ENCODE assay signal across 11 cellular contexts in the genomic region with DNA sequence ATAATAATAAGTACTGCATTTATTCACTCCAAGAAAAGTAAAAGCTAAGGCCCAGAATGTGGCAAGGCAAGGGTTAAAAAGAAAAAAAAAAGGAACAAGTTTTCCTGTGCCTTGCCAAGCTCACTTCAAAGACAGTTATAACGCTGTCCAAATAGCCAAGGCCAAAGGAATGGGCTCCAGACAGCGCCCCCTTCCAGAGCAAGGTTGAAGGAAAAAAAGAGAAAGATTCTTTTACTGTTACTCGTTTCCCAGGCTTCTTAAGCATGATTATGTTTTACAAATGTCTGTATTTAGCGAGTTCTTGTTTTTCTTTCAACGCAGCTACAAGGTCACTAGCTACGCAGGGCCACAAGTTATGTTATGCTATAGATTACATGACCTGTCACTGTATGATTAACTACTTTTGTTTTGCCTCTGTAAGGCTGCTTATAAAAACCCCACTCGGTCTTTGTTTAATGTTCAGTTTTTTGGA. TPM values are rescaled to one million over a fixed set of nuclear protein-coding genes. Genes with fewer than 3 reads are reported as not detected.
A peak's percentile ranks its signal among the peaks of the same experiment; 100 is the strongest.
DNase-seq lines count a peak whose midpoint lies in the region; ATAC-seq and TF ChIP-seq lines count a peak whose summit lies in the region.
"Had no signal": no experiment of that assay in that cellular context is flagged by ENCODE, and none has a peak within 500 bp of the region (broad histone marks: within the 10 kb centered on the region; RNA-seq: fewer than 3 reads in every experiment).

No MANE protein-coding gene starts in this region.

- no peaks in the 10 kb centered on the region for H3K4me1 Mint-ChIP-seq in activated T-cell treated with anti-CD3 and anti-CD28 coated beads, Interleukin-2, amount 50 U/mL, for 72 hours (ENCODE audit: low read depth)
- H3K4me1 Mint-ChIP-seq: activated CD4-positive, alpha-beta T cell treated with anti-CD3 and anti-CD28 coated beads, Interleukin-2, amount 10 ng/mL, durations not matched to agents 24 days and 14 days; activated naive CD8-positive, alpha-beta T cell treated with anti-CD3 and anti-CD28 coated beads, Interleukin-2, amount 50 U/mL, for 24 hours; CD4-positive, alpha-beta memory T cell had no signal

- no peaks in the 10 kb centered on the region for H3K9me3 ChIP-seq in WERI-Rb-1 (ENCODE audit: severe bottlenecking)

- no peak overlapping the region for H3K27ac Mint-ChIP-seq in activated T-cell treated with anti-CD3 and anti-CD28 coated beads, Interleukin-2, amount 50 U/mL, for 72 hours
- H3K27ac Mint-ChIP-seq: activated CD4-positive, alpha-beta T cell treated with anti-CD3 and anti-CD28 coated beads, Interleukin-2, amount 10 ng/mL, durations not matched to agents 24 days and 14 days; activated naive CD8-positive, alpha-beta T cell treated with anti-CD3 and anti-CD28 coated beads, Interleukin-2, amount 50 U/mL, for 24 hours; CD4-positive, alpha-beta memory T cell had no signal

- no peak overlapping the region for H3K27ac ChIP-seq in WERI-Rb-1

- H3K27me3 ChIP-seq in H7 (ENCODE audit: control insufficient read depth, insufficient read depth, low read length) = no peaks in the 10 kb centered on the region
- no peaks in the 10 kb centered on the region for H3K27me3 ChIP-seq in WERI-Rb-1 (ENCODE audit: insufficient read depth, low read depth, severe bottlenecking)

- no peaks in the 10 kb centered on the region for H3K9me3 Mint-ChIP-seq in activated T-cell treated with anti-CD3 and anti-CD28 coated beads, Interleukin-2, amount 50 U/mL, for 72 hours
- H3K9me3 Mint-ChIP-seq: activated CD4-positive, alpha-beta T cell treated with anti-CD3 and anti-CD28 coated beads, Interleukin-2, amount 10 ng/mL, durations not matched to agents 24 days and 14 days; activated naive CD8-positive, alpha-beta T cell treated with anti-CD3 and anti-CD28 coated beads, Interleukin-2, amount 50 U/mL, for 24 hours; CD4-positive, alpha-beta memory T cell had no signal

- intact Hi-C loops in left ventricle myocardium superior (cut with micrococcal nuclease) = no loop called here

- no peaks in the 10 kb centered on the region for H3K27me3 Mint-ChIP-seq in activated T-cell treated with anti-CD3 and anti-CD28 coated beads, Interleukin-2, amount 50 U/mL, for 72 hours (ENCODE audit: low read depth)
- H3K27me3 Mint-ChIP-seq: activated CD4-positive, alpha-beta T cell treated with anti-CD3 and anti-CD28 coated beads, Interleukin-2, amount 10 ng/mL, durations not matched to agents 24 days and 14 days; activated naive CD8-positive, alpha-beta T cell treated with anti-CD3 and anti-CD28 coated beads, Interleukin-2, amount 50 U/mL, for 24 hours; CD4-positive, alpha-beta memory T cell had no signal

- ATAC-seq in left ventricle myocardium superior (peak; percentile 43), HG03280 (IDR thresholded peaks at IDR 0.05; ENCODE audit: unreplicated experiment) (no peak)
- ATAC-seq in activated T-cell treated with anti-CD3 and anti-CD28 coated beads, Interleukin-2, amount 50 U/mL, for 72 hours (replicated peaks in 1 of 2) = no peak
- ATAC-seq: activated naive CD8-positive, alpha-beta T cell treated with anti-CD3 and anti-CD28 coated beads, Interleukin-2, amount 50 U/mL, for 24 hours had no signal

- no peak overlapping the region for H3K4me3 Mint-ChIP-seq in activated T-cell treated with anti-CD3 and anti-CD28 coated beads, Interleukin-2, amount 50 U/mL, for 72 hours
- H3K4me3 Mint-ChIP-seq: activated CD4-positive, alpha-beta T cell treated with anti-CD3 and anti-CD28 coated beads, Interleukin-2, amount 10 ng/mL, durations not matched to agents 24 days and 14 days; activated naive CD8-positive, alpha-beta T cell treated with anti-CD3 and anti-CD28 coated beads, Interleukin-2, amount 50 U/mL, for 24 hours; CD4-positive, alpha-beta memory T cell had no signal

- TF ChIP-seq CTCF in WERI-Rb-1 (IDR thresholded peaks at IDR 0.05; ENCODE audit: low read depth, low read length) = peak; percentile 14; the same call in 1 of the 2 replicates

- H3K36me3 ChIP-seq in H7 (replicated peaks; ENCODE audit: control insufficient read depth, insufficient read depth, low read length) (no peaks in the 10 kb centered on the region), WERI-Rb-1 (no peaks in the 10 kb centered on the region)

- H3K4me3 ChIP-seq in H7 (ENCODE audit: insufficient read depth, low read depth, low read length) = no peak overlapping the region
- H3K4me3 ChIP-seq in WERI-Rb-1 (ENCODE audit: low read depth, low read length) = no peak overlapping the region

- DNase-seq in A172 (ENCODE audit: low spot score) (peak; percentile 37), H7 (peak; percentile 49), WERI-Rb-1 (no peak), left ventricle myocardium superior (no peak), HUDEP-2 (lab: John Stamatoyannopoulos, UW; ENCODE audit: unreplicated experiment in 76 of 76) (no peak), NOMO-1 treated with DMSO at 0.1 percent for 48 hours (lab: John Stamatoyannopoulos, UW; ENCODE audit: unreplicated experiment) (no peak)
- DNase-seq in activated T-cell treated with anti-CD3 and anti-CD28 coated beads, Interleukin-2, amount 50 U/mL, for 72 hours = no peak
- DNase-seq: activated CD4-positive, alpha-beta T cell treated with anti-CD3 and anti-CD28 coated beads, Interleukin-2, amount 10 ng/mL, durations not matched to agents 24 days and 14 days; activated naive CD8-positive, alpha-beta T cell treated with anti-CD3 and anti-CD28 coated beads, Interleukin-2, amount 50 U/mL, for 24 hours; CD4-positive, alpha-beta memory T cell had no signal

- no peaks in the 10 kb centered on the region for H3K36me3 Mint-ChIP-seq in activated T-cell treated with anti-CD3 and anti-CD28 coated beads, Interleukin-2, amount 50 U/mL, for 72 hours (ENCODE audit: insufficient read depth in 2 of 2)
- H3K36me3 Mint-ChIP-seq: CD4-positive, alpha-beta memory T cell had no signal

RNA-seq across cellular contexts. Expression of a gene that starts 9.1 kb away (rescaled TPM):
- 457 and 480 TPM in 2 replicates for total RNA-seq in A172 (2014; rRNA removed; shearing (Covaris generic))
- total RNA-seq in H7 (2014; rRNA removed; shearing (Covaris generic)) = 316 and 343 TPM in 2 replicates
- total RNA-seq in left ventricle myocardium superior = 172 TPM
- total RNA-seq in activated T-cell treated with anti-CD3 and anti-CD28 coated beads, Interleukin-2, amount 50 U/mL, for 72 hours = 100 to 1,000 TPM; 452 to 457 TPM

RNA-seq across cellular contexts. Expression of a gene that starts 44.8 kb away (rescaled TPM):
- total RNA-seq in A172 (2014; rRNA removed; shearing (Covaris generic)) = 0.84 and 3.3 TPM in 2 replicates
- 0.87 TPM in 1 of 2 replicates, not detected in the other for total RNA-seq in H7 (2014; rRNA removed; shearing (Covaris generic))
- 2.7 TPM for total RNA-seq in left ventricle myocardium superior
- 1 to 10 TPM; 3.7 to 7.6 TPM for total RNA-seq in activated T-cell treated with anti-CD3 and anti-CD28 coated beads, Interleukin-2, amount 50 U/mL, for 72 hours

Comparison
In these comparisons a context has a peak if more than half of its experiments do, and no peak if none do; other contexts are left out.
1. DNase-seq: peak in A172 (single experiment) and H7 (single experiment); none in WERI-Rb-1 (single experiment), left ventricle myocardium superior (single experiment), activated T-cell treated with anti-CD3 and anti-CD28 coated beads, Interleukin-2, amount 50 U/mL, for 72 hours (0 of 2), HUDEP-2 (0 of 76) and NOMO-1 treated with DMSO at 0.1 percent for 48 hours (single experiment).